Comparison of ENCODE assay signal across 8 cellular contexts in genomic region chr5:180811012-180811622, GRCh38. TPM values are rescaled to one million over a fixed set of nuclear protein-coding genes. Genes with fewer than 3 reads are reported as not detected.
DNase-seq lines count a peak whose midpoint lies in the region; ATAC-seq, FAIRE-seq and TF ChIP-seq lines count a peak whose summit lies in the region.

No MANE protein-coding gene starts in this region.

- ATAC-seq in pancreas, result no peak
- ATAC-seq in HG03439 (IDR thresholded peaks at IDR 0.05; ENCODE audit: unreplicated experiment), result no peak

- DNase-seq in GM06990 (ENCODE audit: extremely low read depth, insufficient read length), result no peak
- no peak for DNase-seq in epithelial cell of esophagus (ENCODE audit: low read depth)
- DNase-seq in pancreas, result no peak
- no peak for DNase-seq in Ammon's horn (ENCODE audit: low spot score)
- no peak for DNase-seq in NCI-H510A (lab: John Stamatoyannopoulos, UW)
- DNase-seq in H4 (ENCODE audit: low spot score), result no peak

- WGBS in pancreas, 2 donors, result 9 to 11% methylated on average over 22 of the region's 22 CpGs

- H3K27ac ChIP-seq in OCI-LY3 (ENCODE audit: low read length) (peak overlapping the region; percentile 94), pancreas (peak overlapping the region; percentile 96 to 100 (median 98))

- no peaks in the 10 kb centered on the region for H3K9me3 ChIP-seq in OCI-LY3 (ENCODE audit: insufficient read depth, low read length)
- no peaks in the 10 kb centered on the region for H3K9me3 ChIP-seq in pancreas

- TF ChIP-seq CTCF in GM06990 (IDR thresholded peaks at IDR 0.05; ENCODE audit: insufficient read depth, low read length, poor library complexity, severe bottlenecking) (no peak), OCI-LY3 (IDR thresholded peaks at IDR 0.05; ENCODE audit: low read depth, low read length) (no peak), epithelial cell of esophagus (IDR thresholded peaks at IDR 0.05; ENCODE audit: insufficient read depth, low read depth, low read length, missing control alignments) (no peak), pancreas (IDR thresholded peaks at IDR 0.05) (no peak)

- H4K20me1 ChIP-seq in OCI-LY3 (ENCODE audit: insufficient read depth, low read length), result no peaks in the 10 kb centered on the region

- H3K4me3 ChIP-seq in GM06990 (replicated peaks; ENCODE audit: low read depth, low read length) (peak overlapping the region; percentile 83), OCI-LY3 (ENCODE audit: low read length) (peak overlapping the region; percentile 92), epithelial cell of esophagus (ENCODE audit: low read length) (peak overlapping the region; percentile 80), pancreas (peak overlapping the region; percentile 44 to 61 (median 52))

- H3K4me1 ChIP-seq in OCI-LY3 (ENCODE audit: low read length), result peaks cover 52% of the 10 kb centered on the region
- H3K4me1 ChIP-seq in pancreas, result peaks cover 21 to 41% (median 41%) of the 10 kb centered on the region in 3 donors

- H3K36me3 ChIP-seq in GM06990 (ENCODE audit: control insufficient read depth, insufficient read depth, low read length), result no peaks in the 10 kb centered on the region
- H3K36me3 ChIP-seq in OCI-LY3 (replicated peaks; ENCODE audit: low read depth, low read length), result peaks cover 5% of the 10 kb centered on the region
- no peaks in the 10 kb centered on the region for H3K36me3 ChIP-seq in pancreas

- peak overlapping the region; percentile 43 for H2AFZ ChIP-seq in OCI-LY3 (ENCODE audit: low read depth, low read length)

- H3K27me3 ChIP-seq in GM06990 (replicated peaks; ENCODE audit: control insufficient read depth, insufficient read depth, low read length), result no peaks in the 10 kb centered on the region
- H3K27me3 ChIP-seq in OCI-LY3 (ENCODE audit: low read depth, low read length), result no peaks in the 10 kb centered on the region
- no peaks in the 10 kb centered on the region for H3K27me3 ChIP-seq in pancreas

- no peak for FAIRE-seq in pancreas (lab: Jason Lieb, UNC)

- peak overlapping the region; percentile 94 for H3K9ac ChIP-seq in OCI-LY3 (ENCODE audit: low read length)

- H3K4me2 ChIP-seq in OCI-LY3 (ENCODE audit: low read length), result peak overlapping the region; percentile 97

- H3K79me2 ChIP-seq in OCI-LY3 (ENCODE audit: low read length), result peaks cover 24% of the 10 kb centered on the region

- intact Hi-C loops in pancreas (cut with DNase I), result no loop called here

RNA-seq across cellular contexts. Expression of gene MGAT1, which starts 8.5 kb away (rescaled TPM):
- 10 to 100 TPM; 53.4 to 96.3 (median 76.2) TPM for total RNA-seq in pancreas
- 10 to 100 TPM; 58.8 to 62.9 TPM for polyA plus RNA-seq in pancreas
- total RNA-seq in H4 (2014; rRNA removed; shearing (Covaris generic)), result 59.1 and 81.0 TPM in 2 replicates

RNA-seq across cellular contexts. Expression of gene ZFP62, which starts 50.0 kb away (rescaled TPM):
- total RNA-seq in pancreas, result 10 to 100 TPM; 10.4 to 23.9 (median 13.0) TPM
- 10 to 100 TPM; 15.1 to 18.2 TPM for polyA plus RNA-seq in pancreas
- total RNA-seq in H4 (2014; rRNA removed; shearing (Covaris generic)), result 22.6 and 27.7 TPM in 2 replicates
